Comparison of ENCODE assay signal across 8 cellular contexts in the genomic region with DNA sequence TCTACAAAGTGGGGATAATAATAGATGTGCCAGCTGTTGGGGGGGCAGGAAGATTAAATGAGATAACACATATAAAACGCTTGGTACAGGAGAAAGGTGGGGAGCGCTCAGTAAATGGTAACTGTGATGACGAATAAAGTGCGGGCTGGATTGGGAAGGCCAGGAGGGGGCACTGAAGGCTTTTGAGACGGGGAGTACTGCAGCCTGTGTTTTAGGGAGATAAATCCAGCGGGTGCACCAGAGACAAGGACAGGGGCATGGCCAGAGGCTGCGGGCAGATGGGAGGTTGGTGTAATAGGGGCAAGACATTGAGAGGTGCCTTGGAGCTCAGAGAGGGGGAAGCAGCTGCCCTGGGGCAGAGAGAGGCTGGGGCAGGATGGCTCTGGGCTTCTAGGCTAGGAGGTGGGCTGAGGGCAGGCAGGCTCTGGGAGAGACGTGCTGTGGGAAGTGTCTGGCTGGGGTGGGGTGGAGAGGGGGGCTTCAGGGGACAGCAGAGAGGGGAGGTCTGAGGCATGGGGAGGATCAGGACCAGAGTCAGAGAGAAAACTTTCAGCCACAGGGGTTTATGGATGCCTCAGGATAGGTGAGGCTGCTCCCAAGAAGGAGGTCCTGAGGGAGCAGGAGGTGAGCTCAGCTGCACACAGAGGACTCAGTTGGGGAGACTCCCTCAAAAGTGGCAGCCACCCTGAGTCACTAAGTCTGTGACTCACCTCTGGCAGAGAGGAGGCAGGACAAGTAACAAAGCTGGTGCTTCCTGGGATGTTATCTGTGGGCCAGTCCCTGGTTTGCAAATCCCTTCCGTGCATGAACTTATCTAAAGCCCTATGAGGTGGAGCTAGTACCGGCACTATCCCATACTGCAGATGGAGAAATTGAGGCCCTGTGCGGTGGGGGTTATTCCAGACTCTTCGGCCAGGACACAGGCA. TPM values are rescaled to one million over a fixed set of nuclear protein-coding genes. Genes with fewer than 3 reads are reported as not detected.
A peak's percentile ranks its signal among the peaks of the same experiment; 100 is the strongest.
DNase-seq lines count a peak whose midpoint lies in the region; ATAC-seq and TF ChIP-seq lines count a peak whose summit lies in the region.

No MANE protein-coding gene starts in this region.

- H3K4me2 ChIP-seq in Karpas-422 (ENCODE audit: low read depth, low read length, poor library complexity, severe bottlenecking), result peak overlapping the region; percentile 46

- no peaks in the 10 kb centered on the region for H3K9me3 Mint-ChIP-seq in CD8-positive, alpha-beta memory T cell

- no peaks in the 10 kb centered on the region for H3K9me2 ChIP-seq in Karpas-422 (replicated peaks; ENCODE audit: insufficient read depth, low read length)

- no peaks in the 10 kb centered on the region for H3K79me2 ChIP-seq in Karpas-422 (ENCODE audit: low read length)

- H3K9ac ChIP-seq in Karpas-422 (ENCODE audit: low read length), result peak overlapping the region; percentile 54

- H3K36me3 ChIP-seq in CD8-positive, alpha-beta memory T cell (ENCODE audit: insufficient read depth, low read length), result no peaks in the 10 kb centered on the region
- H3K36me3 ChIP-seq in Karpas-422 (ENCODE audit: insufficient read depth, low read length) (no peaks in the 10 kb centered on the region), thoracic aorta (no peaks in the 10 kb centered on the region)

- no peaks in the 10 kb centered on the region for H3K27me3 ChIP-seq in CD8-positive, alpha-beta memory T cell (ENCODE audit: insufficient read depth, low read length, poor library complexity, severe bottlenecking)
- no peaks in the 10 kb centered on the region for H3K27me3 ChIP-seq in Karpas-422 (ENCODE audit: low read length)
- H3K27me3 ChIP-seq in dorsolateral prefrontal cortex, result no peaks in the 10 kb centered on the region
- no peaks in the 10 kb centered on the region for H3K27me3 ChIP-seq in thoracic aorta (replicated peaks; ENCODE audit: insufficient read depth)

- H2AFZ ChIP-seq in Karpas-422 (ENCODE audit: low read length), result peak overlapping the region; percentile 68; the same call in 1 of the 2 replicates

- peaks cover 19% of the 10 kb centered on the region for H3K4me1 ChIP-seq in CD8-positive, alpha-beta memory T cell (ENCODE audit: insufficient read depth, low read length)
- H3K4me1 ChIP-seq in Karpas-422 (ENCODE audit: low read length) (peaks cover 45% of the 10 kb centered on the region), thoracic aorta (ENCODE audit: control insufficient read depth in 1 of 2, low read depth in 2 of 2) (peaks cover 25 to 53% of the 10 kb centered on the region in 2 donors)

- H3K4me3 ChIP-seq in CD8-positive, alpha-beta memory T cell (ENCODE audit: low read length), result no peak overlapping the region
- H3K4me3 ChIP-seq in Karpas-422 (ENCODE audit: low read length) (no peak overlapping the region), dorsolateral prefrontal cortex (no peak overlapping the region), thoracic aorta (no peak overlapping the region)

- peaks cover 16 to 35% (median 16%) of the 10 kb centered on the region in 3 donors for H3K4me1 Mint-ChIP-seq in CD8-positive, alpha-beta memory T cell

- H3K27ac Mint-ChIP-seq in CD8-positive, alpha-beta memory T cell, result peak overlapping the region in 7 of 8 donors; percentile 12 to 94 (median 46)

- no peaks in the 10 kb centered on the region for H3K9me3 ChIP-seq in CD8-positive, alpha-beta memory T cell (ENCODE audit: low read length)
- no peaks in the 10 kb centered on the region for H3K9me3 ChIP-seq in Karpas-422 (ENCODE audit: low read length)
- H3K9me3 ChIP-seq in thoracic aorta, result no peaks in the 10 kb centered on the region

- peak in 22 of 56 donors; percentile 10 to 41 (median 20) for TF ChIP-seq CTCF in dorsolateral prefrontal cortex (IDR thresholded peaks at IDR 0.05 in 54 of 56, conservative IDR thresholded peaks at IDR 0.05 in 2 of 56; ENCODE audit: low read depth in 1 of 56, partially characterized antibody in 56 of 56)
- TF ChIP-seq CTCF in thoracic aorta (IDR thresholded peaks at IDR 0.05), result no peak

- no peaks in the 10 kb centered on the region for H3K36me3 Mint-ChIP-seq in CD8-positive, alpha-beta memory T cell

- H3K27me3 Mint-ChIP-seq in CD8-positive, alpha-beta memory T cell, result peaks cover 0 to under 1% of the 10 kb centered on the region in 2 donors

- DNase-seq in CD8-positive, alpha-beta memory T cell, result no peak
- DNase-seq in Karpas-422 (peak; percentile 65), dorsolateral prefrontal cortex (peak in 3 of 10 donors; percentile 37 to 62 (median 43)), myocyte (ENCODE audit: low read depth) (peak; percentile 59), thoracic aorta (ENCODE audit: low spot score) (peak; percentile 70)
- peak; percentile 44 to 61 for DNase-seq in activated CD4-positive, alpha-beta T cell treated with anti-CD3 and anti-CD28 coated beads for 24 hours (ENCODE audit: low read depth in 2 of 2)

- peak overlapping the region in 2 of 7 donors; percentile 19 to 81 for H3K4me3 Mint-ChIP-seq in CD8-positive, alpha-beta memory T cell

- POLR2A ChIA-PET in CD8-positive, alpha-beta memory T cell (lab: Charles Lee), result interaction anchor here (0.5 to 3.9 kb wide), 3 partner anchors 94 to 100 kb away, joined by 4 to 48 read pairs (median 12); a partner anchor contains a TSS

- H3K27ac ChIP-seq in CD8-positive, alpha-beta memory T cell (ENCODE audit: low read depth, low read length), result no peak overlapping the region
- peak overlapping the region; percentile 96 for H3K27ac ChIP-seq in Karpas-422 (ENCODE audit: low read length)
- peak overlapping the region in 58 of 59 donors; percentile 31 to 100 (median 100) for H3K27ac ChIP-seq in dorsolateral prefrontal cortex
- peak overlapping the region; percentile 98 to 100 for H3K27ac ChIP-seq in thoracic aorta

- ATAC-seq in thoracic aorta (ENCODE audit: insufficient number of reproducible peaks, low FRiP score, low read depth) (peak; percentile 7), HG02885 (IDR thresholded peaks at IDR 0.05; ENCODE audit: poor library complexity, unreplicated experiment) (no peak), HG03521 (IDR thresholded peaks at IDR 0.05; ENCODE audit: unreplicated experiment) (no peak)

- no peaks in the 10 kb centered on the region for H4K20me1 ChIP-seq in Karpas-422 (ENCODE audit: insufficient read depth, low read depth, low read length)

- CTCF ChIA-PET in CD8-positive, alpha-beta memory T cell (lab: Charles Lee), result interaction anchor here (0.8 to 11.5 kb wide), 9 partner anchors 11 to 103 kb away, joined by 3 to 180 read pairs (median 30); a partner anchor contains a TSS

- intact Hi-C loops in dorsolateral prefrontal cortex (cut with DNase I), result loop anchor here (1.0 to 5.0 kb wide), 5 partner anchors 63 to 171 kb away; a partner anchor contains a TSS

RNA-seq across cellular contexts. Expression of a gene that starts 18.9 kb away (rescaled TPM):
- not detected for total RNA-seq in CD8-positive, alpha-beta memory T cell
- not detected for polyA plus RNA-seq in CD8-positive, alpha-beta memory T cell
- total RNA-seq in Karpas-422 (2014; rRNA removed; shearing (Covaris generic); ENCODE audit: low replicate concordance), result not detected in 2 replicates
- total RNA-seq in dorsolateral prefrontal cortex (not detected), myocyte (not detected in 2 replicates), thoracic aorta (not detected)
- not detected for polyA plus RNA-seq in myocyte (2012)

Comparison
In these comparisons a context has a peak if more than half of its experiments do, and no peak if none do; other contexts are left out.
1. DNase-seq: peak in Karpas-422 (single experiment), activated CD4-positive, alpha-beta T cell treated with anti-CD3 and anti-CD28 coated beads for 24 hours (2 of 2), myocyte (single experiment) and thoracic aorta (single experiment); none in CD8-positive, alpha-beta memory T cell (0 of 5).